Comparison of ENCODE assay signal across 15 cellular contexts in the genomic region with DNA sequence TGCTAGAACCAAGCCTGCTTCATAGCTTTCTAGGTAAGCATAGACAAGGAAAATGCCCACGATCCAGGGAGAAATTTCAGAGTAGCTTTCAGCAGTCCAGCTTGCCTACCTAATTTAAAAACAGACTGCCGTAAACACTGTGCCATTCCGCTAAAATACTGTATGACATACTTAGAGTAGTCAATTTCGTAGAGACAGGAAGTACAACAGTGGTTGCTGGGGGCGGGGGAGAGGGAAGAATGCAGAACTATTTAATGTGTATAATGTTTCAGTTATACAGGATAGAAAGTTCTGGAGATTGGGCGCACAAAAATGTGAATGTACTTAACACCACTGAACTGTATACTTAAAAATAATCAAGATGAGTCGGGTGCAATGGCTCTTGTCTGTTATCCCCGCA. TPM values are rescaled to one million over a fixed set of nuclear protein-coding genes. Genes with fewer than 3 reads are reported as not detected.
DNase-seq lines count a peak whose midpoint lies in the region; ATAC-seq and TF ChIP-seq lines count a peak whose summit lies in the region.
"Had no signal": no experiment of that assay in that cellular context is flagged by ENCODE, and none has a peak within 500 bp of the region (broad histone marks: within the 10 kb centered on the region; RNA-seq: fewer than 3 reads in every experiment).

No MANE protein-coding gene starts in this region.

- H3K36me3 ChIP-seq in BLaER1 (no peaks in the 10 kb centered on the region), HUES48 (ENCODE audit: control insufficient read depth, insufficient read depth, low read length) (peaks cover 31% of the 10 kb centered on the region)
- H3K36me3 ChIP-seq: thoracic aorta had no signal

- no peak overlapping the region for H3K27ac Mint-ChIP-seq in activated CD8-positive, alpha-beta T cell treated with anti-CD3 and anti-CD28 coated beads, Interleukin-2, amount 10 ng/mL, durations not matched to agents 7 days and 5 days
- H3K27ac Mint-ChIP-seq in nephron progenitor cell (peak overlapping the region; percentile 9), HFFc6 (no peak overlapping the region)
- H3K27ac Mint-ChIP-seq: activated naive CD4-positive, alpha-beta T cell treated with anti-CD3 and anti-CD28 coated beads, Interleukin-2, amount 50 U/mL, for 24 hours; immature natural killer cell had no signal

- no peaks in the 10 kb centered on the region for H3K9me3 ChIP-seq in BLaER1
- H3K9me3 ChIP-seq in HUES48 (ENCODE audit: control insufficient read depth, insufficient read depth, low read length): no peaks in the 10 kb centered on the region
- H3K9me3 ChIP-seq: psoas muscle, thoracic aorta had no signal

- no peaks in the 10 kb centered on the region for H4K20me1 ChIP-seq in BLaER1

- H3K9ac ChIP-seq in BLaER1 (no peak overlapping the region), HUES48 (ENCODE audit: low read depth, low read length) (no peak overlapping the region)

- POLR2A ChIA-PET in activated CD8-positive, alpha-beta T cell treated with anti-CD3 and anti-CD28 coated beads, Interleukin-2, amount 10 ng/mL, durations not matched to agents 7 days and 5 days (lab: Charles Lee): no interaction called here

- H3K36me3 Mint-ChIP-seq in activated CD8-positive, alpha-beta T cell treated with anti-CD3 and anti-CD28 coated beads, Interleukin-2, amount 10 ng/mL, durations not matched to agents 7 days and 5 days (ENCODE audit: low read depth): no peaks in the 10 kb centered on the region
- no peaks in the 10 kb centered on the region for H3K36me3 Mint-ChIP-seq in nephron progenitor cell (ENCODE audit: low read depth)
- H3K36me3 Mint-ChIP-seq in HFFc6 (ENCODE audit: low read depth): no peaks in the 10 kb centered on the region
- H3K36me3 Mint-ChIP-seq: activated naive CD4-positive, alpha-beta T cell treated with anti-CD3 and anti-CD28 coated beads, Interleukin-2, amount 50 U/mL, for 24 hours; immature natural killer cell had no signal

- CTCF ChIA-PET in activated CD8-positive, alpha-beta T cell treated with anti-CD3 and anti-CD28 coated beads, Interleukin-2, amount 10 ng/mL, durations not matched to agents 7 days and 5 days (lab: Charles Lee): interaction anchor here (1.2 kb wide), 2 partner anchors 10 to 11 kb away, joined by 4 read pairs; no protein-coding TSS in a partner anchor

- H3K9me3 Mint-ChIP-seq in activated CD8-positive, alpha-beta T cell treated with anti-CD3 and anti-CD28 coated beads, Interleukin-2, amount 10 ng/mL, durations not matched to agents 7 days and 5 days (ENCODE audit: insufficient read depth): no peaks in the 10 kb centered on the region
- no peaks in the 10 kb centered on the region for H3K9me3 Mint-ChIP-seq in nephron progenitor cell
- H3K9me3 Mint-ChIP-seq in HFFc6: no peaks in the 10 kb centered on the region
- H3K9me3 Mint-ChIP-seq: activated naive CD4-positive, alpha-beta T cell treated with anti-CD3 and anti-CD28 coated beads, Interleukin-2, amount 50 U/mL, for 24 hours; immature natural killer cell had no signal

- H3K4me1 ChIP-seq in BLaER1: peaks cover 32% of the 10 kb centered on the region
- H3K4me1 ChIP-seq in HUES48 (ENCODE audit: control insufficient read depth, insufficient read depth, low read length): no peaks in the 10 kb centered on the region

- no peaks in the 10 kb centered on the region for H3K27me3 Mint-ChIP-seq in activated CD8-positive, alpha-beta T cell treated with anti-CD3 and anti-CD28 coated beads, Interleukin-2, amount 10 ng/mL, durations not matched to agents 7 days and 5 days (ENCODE audit: low read depth)
- H3K27me3 Mint-ChIP-seq in nephron progenitor cell (ENCODE audit: low read depth, poor library complexity): peaks cover 6% of the 10 kb centered on the region
- peaks cover 3% of the 10 kb centered on the region for H3K27me3 Mint-ChIP-seq in HFFc6 (ENCODE audit: insufficient read depth)
- H3K27me3 Mint-ChIP-seq: activated naive CD4-positive, alpha-beta T cell treated with anti-CD3 and anti-CD28 coated beads, Interleukin-2, amount 50 U/mL, for 24 hours had no signal

- DNase-seq in activated CD8-positive, alpha-beta T cell treated with anti-CD3 and anti-CD28 coated beads, Interleukin-2, amount 10 ng/mL, durations not matched to agents 7 days and 5 days: peak; percentile 36
- no peak for DNase-seq in nephron progenitor cell
- no peak for DNase-seq in LoVo (ENCODE audit: low spot score)
- no peak for DNase-seq in HFFc6
- no peak for DNase-seq in NK-92 (lab: John Stamatoyannopoulos, UW; ENCODE audit: unreplicated experiment)
- DNase-seq: immature natural killer cell, NCI-H1436, NCI-H510A, psoas muscle had no signal

- H3K4me3 Mint-ChIP-seq in activated CD8-positive, alpha-beta T cell treated with anti-CD3 and anti-CD28 coated beads, Interleukin-2, amount 10 ng/mL, durations not matched to agents 7 days and 5 days: no peak overlapping the region
- H3K4me3 Mint-ChIP-seq in nephron progenitor cell (no peak overlapping the region), HFFc6 (no peak overlapping the region)
- H3K4me3 Mint-ChIP-seq: activated naive CD4-positive, alpha-beta T cell treated with anti-CD3 and anti-CD28 coated beads, Interleukin-2, amount 50 U/mL, for 24 hours; immature natural killer cell had no signal

- peaks cover 6% of the 10 kb centered on the region for H3K4me1 Mint-ChIP-seq in activated CD8-positive, alpha-beta T cell treated with anti-CD3 and anti-CD28 coated beads, Interleukin-2, amount 10 ng/mL, durations not matched to agents 7 days and 5 days (ENCODE audit: low read depth)
- H3K4me1 Mint-ChIP-seq in nephron progenitor cell (peaks cover 13% of the 10 kb centered on the region), HFFc6 (ENCODE audit: low read depth) (peaks cover 15% of the 10 kb centered on the region)
- H3K4me1 Mint-ChIP-seq: immature natural killer cell had no signal

- H3K27ac ChIP-seq in BLaER1 (no peak overlapping the region), HUES48 (ENCODE audit: low read depth, low read length) (peak overlapping the region; percentile 34)
- H3K27ac ChIP-seq: psoas muscle had no signal

- H3K4me3 ChIP-seq in BLaER1 (no peak overlapping the region), HUES48 (ENCODE audit: low read depth, low read length) (no peak overlapping the region)
- H3K4me3 ChIP-seq: psoas muscle, thoracic aorta had no signal

- peak overlapping the region; percentile 5; the same call in 1 of the 2 replicates for H3K4me2 ChIP-seq in BLaER1

- TF ChIP-seq CTCF in nephron progenitor cell (IDR thresholded peaks at IDR 0.05): no peak
- no peak for TF ChIP-seq CTCF in HFFc6 (IDR thresholded peaks at IDR 0.05)

- ATAC-seq in activated CD8-positive, alpha-beta T cell treated with anti-CD3 and anti-CD28 coated beads, Interleukin-2, amount 10 ng/mL, durations not matched to agents 7 days and 5 days: no peak
- ATAC-seq in HG03045 (IDR thresholded peaks at IDR 0.05; ENCODE audit: unreplicated experiment): no peak
- ATAC-seq: HepG2, psoas muscle had no signal

- no peaks in the 10 kb centered on the region for H3K27me3 ChIP-seq in BLaER1
- no peaks in the 10 kb centered on the region for H3K27me3 ChIP-seq in HUES48 (ENCODE audit: control insufficient read depth, insufficient read depth, low read length)

RNA-seq across cellular contexts. Expression of gene C11orf58, which starts 56.7 kb away (rescaled TPM):
- total RNA-seq in activated CD8-positive, alpha-beta T cell treated with anti-CD3 and anti-CD28 coated beads, Interleukin-2, amount 10 ng/mL, durations not matched to agents 7 days and 5 days: 100 to 1,000 TPM; 104 to 111 TPM
- total RNA-seq in HFFc6 (2021; fragmentation: NEBNext Ultra II Directional; extraction: Animal tissue kit (Norgen Biotek cat#: 25700)): 100 to 1,000 TPM; 107 to 166 (median 144) TPM
